Comparison of ENCODE assay signal across 16 cellular contexts in the genomic region with DNA sequence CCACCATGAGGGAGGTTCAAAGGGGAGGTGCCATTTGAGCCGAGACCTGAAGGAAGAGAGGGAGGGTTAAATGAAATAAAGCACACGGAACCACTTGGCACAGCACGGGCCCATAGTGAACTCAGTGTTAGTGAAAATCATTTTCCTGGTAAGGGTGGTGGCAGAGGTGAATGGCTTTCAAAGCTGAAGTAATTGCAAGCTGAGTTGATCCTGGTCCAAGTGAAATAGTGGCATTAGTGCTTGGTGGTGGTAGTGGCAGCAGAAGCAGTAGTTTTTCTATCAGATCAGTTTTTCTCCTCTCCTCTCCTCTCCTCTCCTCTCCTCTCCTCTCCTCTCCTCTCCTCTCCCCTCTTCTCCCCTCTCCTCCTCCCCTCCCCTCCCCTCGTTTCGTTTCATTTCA.
"Had no signal": no experiment of that assay in that cellular context is flagged by ENCODE, and none has a peak within 500 bp of the region (broad histone marks: within the 10 kb centered on the region; RNA-seq: fewer than 3 reads in every experiment).

No MANE protein-coding gene starts in this region.

- H3K27ac Mint-ChIP-seq: activated naive CD8-positive, alpha-beta T cell treated with anti-CD3 and anti-CD28 coated beads for 36 hours; activated T-helper 1 cell treated with anti-CD3 and anti-CD28 coated beads, Interleukin-12 subunit alpha, Interleukin-12 subunit beta, Interleukin-2, Interleukin-4 antibody, amounts not matched to agents 30 ng/mL and 10 ng/mL and 1 ng/mL, durations not matched to agents 14 hours and 24 hours and 36 hours; stimulated activated naive CD8-positive, alpha-beta T cell treated with anti-CD3 and anti-CD28 coated beads, Interleukin-15, Interleukin-2, amounts not matched to agents 100 ng/mL and 50 ng/mL, for 24 hours had no signal

- H3K36me3 ChIP-seq: cardiac muscle cell, spleen, uterus had no signal

- H3K4me3 ChIP-seq: cardiac muscle cell, coronary artery, spleen, uterus had no signal

- H3K9me3 Mint-ChIP-seq: activated naive CD8-positive, alpha-beta T cell treated with anti-CD3 and anti-CD28 coated beads for 36 hours; activated T-helper 1 cell treated with anti-CD3 and anti-CD28 coated beads, Interleukin-12 subunit alpha, Interleukin-12 subunit beta, Interleukin-2, Interleukin-4 antibody, amounts not matched to agents 30 ng/mL and 10 ng/mL and 1 ng/mL, durations not matched to agents 14 hours and 24 hours and 36 hours; neural crest cell; stimulated activated naive CD8-positive, alpha-beta T cell treated with anti-CD3 and anti-CD28 coated beads, Interleukin-15, Interleukin-2, amounts not matched to agents 100 ng/mL and 50 ng/mL, for 24 hours had no signal

- FAIRE-seq: kidney had no signal

- DNase-seq: activated CD4-positive, alpha-beta T cell treated with anti-CD3 and anti-CD28 coated beads, Interleukin-2, amount 50 U/mL, for 1 hour; activated CD8-positive, alpha-beta memory T cell treated with anti-CD3 and anti-CD28 coated beads for 24 hours; activated naive CD8-positive, alpha-beta T cell treated with anti-CD3 and anti-CD28 coated beads for 36 hours; anterior cingulate cortex; hippocampal formation; kidney; left ventricle myocardium superior; spleen; uterus had no signal

- H3K27ac ChIP-seq: cardiac muscle cell, spleen, uterus had no signal

- H3K4me1 ChIP-seq: spleen, uterus had no signal

- H3K9me3 ChIP-seq: uterus had no signal

- H3K4me3 Mint-ChIP-seq: activated naive CD8-positive, alpha-beta T cell treated with anti-CD3 and anti-CD28 coated beads for 36 hours; activated T-helper 1 cell treated with anti-CD3 and anti-CD28 coated beads, Interleukin-12 subunit alpha, Interleukin-12 subunit beta, Interleukin-2, Interleukin-4 antibody, amounts not matched to agents 30 ng/mL and 10 ng/mL and 1 ng/mL, durations not matched to agents 14 hours and 24 hours and 36 hours; neural crest cell; stimulated activated naive CD8-positive, alpha-beta T cell treated with anti-CD3 and anti-CD28 coated beads, Interleukin-15, Interleukin-2, amounts not matched to agents 100 ng/mL and 50 ng/mL, for 24 hours had no signal

- H3K27me3 ChIP-seq: cardiac muscle cell, uterus had no signal

- ATAC-seq: esophagus mucosa, left ventricle myocardium superior, sciatic nerve had no signal

- H3K4me1 Mint-ChIP-seq: activated naive CD8-positive, alpha-beta T cell treated with anti-CD3 and anti-CD28 coated beads for 36 hours; neural crest cell had no signal

- H3K36me3 Mint-ChIP-seq: activated naive CD8-positive, alpha-beta T cell treated with anti-CD3 and anti-CD28 coated beads for 36 hours had no signal
